In genomic region chr4:77157859-77158486, GRCh38 we compare ENCODE assay signal across 1 cellular context.
TF ChIP-seq lines count a peak whose summit lies in the region.

No MANE protein-coding gene starts in this region.

TF ChIP-seq in HepG2, 621 proteins besides CTCF, POLR2A, EP300 and RAD21 (continued from another document and continues in another):
- TF ChIP-seq, protein P1, sequence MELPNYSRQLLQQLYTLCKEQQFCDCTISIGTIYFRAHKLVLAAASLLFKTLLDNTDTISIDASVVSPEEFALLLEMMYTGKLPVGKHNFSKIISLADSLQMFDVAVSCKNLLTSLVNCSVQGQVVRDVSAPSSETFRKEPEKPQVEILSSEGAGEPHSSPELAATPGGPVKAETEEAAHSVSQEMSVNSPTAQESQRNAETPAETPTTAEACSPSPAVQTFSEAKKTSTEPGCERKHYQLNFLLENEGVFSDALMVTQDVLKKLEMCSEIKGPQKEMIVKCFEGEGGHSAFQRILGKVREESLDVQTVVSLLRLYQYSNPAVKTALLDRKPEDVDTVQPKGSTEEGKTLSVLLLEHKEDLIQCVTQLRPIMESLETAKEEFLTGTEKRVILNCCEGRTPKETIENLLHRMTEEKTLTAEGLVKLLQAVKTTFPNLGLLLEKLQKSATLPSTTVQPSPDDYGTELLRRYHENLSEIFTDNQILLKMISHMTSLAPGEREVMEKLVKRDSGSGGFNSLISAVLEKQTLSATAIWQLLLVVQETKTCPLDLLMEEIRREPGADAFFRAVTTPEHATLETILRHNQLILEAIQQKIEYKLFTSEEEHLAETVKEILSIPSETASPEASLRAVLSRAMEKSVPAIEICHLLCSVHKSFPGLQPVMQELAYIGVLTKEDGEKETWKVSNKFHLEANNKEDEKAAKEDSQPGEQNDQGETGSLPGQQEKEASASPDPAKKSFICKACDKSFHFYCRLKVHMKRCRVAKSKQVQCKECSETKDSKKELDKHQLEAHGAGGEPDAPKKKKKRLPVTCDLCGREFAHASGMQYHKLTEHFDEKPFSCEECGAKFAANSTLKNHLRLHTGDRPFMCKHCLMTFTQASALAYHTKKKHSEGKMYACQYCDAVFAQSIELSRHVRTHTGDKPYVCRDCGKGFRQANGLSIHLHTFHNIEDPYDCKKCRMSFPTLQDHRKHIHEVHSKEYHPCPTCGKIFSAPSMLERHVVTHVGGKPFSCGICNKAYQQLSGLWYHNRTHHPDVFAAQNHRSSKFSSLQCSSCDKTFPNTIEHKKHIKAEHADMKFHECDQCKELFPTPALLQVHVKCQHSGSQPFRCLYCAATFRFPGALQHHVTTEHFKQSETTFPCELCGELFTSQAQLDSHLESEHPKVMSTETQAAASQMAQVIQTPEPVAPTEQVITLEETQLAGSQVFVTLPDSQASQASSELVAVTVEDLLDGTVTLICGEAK (IDR thresholded peaks at IDR 0.05): no peak
- TF ChIP-seq, protein P1 (CRISPR knock-in tag; IDR thresholded peaks at IDR 0.05): peak; percentile 30; the same call in 1 of the 2 replicates
- TF ChIP-seq PLSCR1 (CRISPR knock-in tag; IDR thresholded peaks at IDR 0.05; ENCODE audit: borderline replicate concordance): no peak
- TF ChIP-seq ZNF7 (CRISPR knock-in tag; IDR thresholded peaks at IDR 0.05): no peak
- no peak for TF ChIP-seq ZNF12 (CRISPR knock-in tag; IDR thresholded peaks at IDR 0.05)
- TF ChIP-seq PRPF4 (IDR thresholded peaks at IDR 0.05; ENCODE audit: low read depth, low read length, poor library complexity, severe bottlenecking): no peak
- TF ChIP-seq ZNF639 (CRISPR knock-in tag; conservative IDR thresholded peaks at IDR 0.05): no peak
- TF ChIP-seq ZSCAN30 (CRISPR knock-in tag; IDR thresholded peaks at IDR 0.05): no peak
- TF ChIP-seq FOXA1 (IDR thresholded peaks at IDR 0.05): no peak
- no peak for TF ChIP-seq FOXA1 (CRISPR knock-in tag; IDR thresholded peaks at IDR 0.05)
- TF ChIP-seq KLF6 (CRISPR knock-in tag; IDR thresholded peaks at IDR 0.05): no peak
- no peak for TF ChIP-seq TFDP2 (CRISPR knock-in tag; IDR thresholded peaks at IDR 0.05)
- peak; percentile 76 for TF ChIP-seq TBX2 (CRISPR knock-in tag; IDR thresholded peaks at IDR 0.05; ENCODE audit: borderline replicate concordance)
- TF ChIP-seq ZNF235 (CRISPR knock-in tag; IDR thresholded peaks at IDR 0.05; ENCODE audit: borderline replicate concordance): no peak
- TF ChIP-seq KMT2B (CRISPR knock-in tag; IDR thresholded peaks at IDR 0.05): no peak
- peak; percentile 77 for TF ChIP-seq ZNF891 (CRISPR knock-in tag; IDR thresholded peaks at IDR 0.05)
- no peak for TF ChIP-seq SIN3B (IDR thresholded peaks at IDR 0.05; ENCODE audit: low read length)
- TF ChIP-seq NBN (conservative IDR thresholded peaks at IDR 0.05): no peak
- no peak for TF ChIP-seq ELK4 (CRISPR knock-in tag; IDR thresholded peaks at IDR 0.05; ENCODE audit: borderline replicate concordance)
- no peak for TF ChIP-seq ETS1 (CRISPR knock-in tag; IDR thresholded peaks at IDR 0.05)
- TF ChIP-seq ZNF451 (CRISPR knock-in tag; IDR thresholded peaks at IDR 0.05): no peak
- TF ChIP-seq, protein P2, sequence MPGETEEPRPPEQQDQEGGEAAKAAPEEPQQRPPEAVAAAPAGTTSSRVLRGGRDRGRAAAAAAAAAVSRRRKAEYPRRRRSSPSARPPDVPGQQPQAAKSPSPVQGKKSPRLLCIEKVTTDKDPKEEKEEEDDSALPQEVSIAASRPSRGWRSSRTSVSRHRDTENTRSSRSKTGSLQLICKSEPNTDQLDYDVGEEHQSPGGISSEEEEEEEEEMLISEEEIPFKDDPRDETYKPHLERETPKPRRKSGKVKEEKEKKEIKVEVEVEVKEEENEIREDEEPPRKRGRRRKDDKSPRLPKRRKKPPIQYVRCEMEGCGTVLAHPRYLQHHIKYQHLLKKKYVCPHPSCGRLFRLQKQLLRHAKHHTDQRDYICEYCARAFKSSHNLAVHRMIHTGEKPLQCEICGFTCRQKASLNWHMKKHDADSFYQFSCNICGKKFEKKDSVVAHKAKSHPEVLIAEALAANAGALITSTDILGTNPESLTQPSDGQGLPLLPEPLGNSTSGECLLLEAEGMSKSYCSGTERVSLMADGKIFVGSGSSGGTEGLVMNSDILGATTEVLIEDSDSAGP (CRISPR knock-in tag; IDR thresholded peaks at IDR 0.05; ENCODE audit: borderline replicate concordance): peak; percentile 48; the same call in 1 of the 2 replicates
- TF ChIP-seq ZNF513 (CRISPR knock-in tag; conservative IDR thresholded peaks at IDR 0.05): no peak
- peak; percentile 52; the same call in 1 of the 2 replicates for TF ChIP-seq ZMYM4 (CRISPR knock-in tag; IDR thresholded peaks at IDR 0.05)
- no peak for TF ChIP-seq ZKSCAN5 (CRISPR knock-in tag; IDR thresholded peaks at IDR 0.05)
- TF ChIP-seq ZNF296 (CRISPR knock-in tag; conservative IDR thresholded peaks at IDR 0.05): peak; percentile 92
- TF ChIP-seq ZBTB8A (CRISPR knock-in tag; IDR thresholded peaks at IDR 0.05; ENCODE audit: borderline replicate concordance, low read depth): no peak
- no peak for TF ChIP-seq ZNF644 (CRISPR knock-in tag; IDR thresholded peaks at IDR 0.05; ENCODE audit: low read depth)
- peak; percentile 21; the same call in 1 of the 2 replicates for TF ChIP-seq MYPOP (CRISPR knock-in tag; IDR thresholded peaks at IDR 0.05)
- 0 out of 2 replicates have a peak, but pooled peaks have one; percentile 25 for TF ChIP-seq KLF12 (CRISPR knock-in tag; IDR thresholded peaks at IDR 0.05; ENCODE audit: borderline replicate concordance)
- no peak for TF ChIP-seq ZNF704 (CRISPR knock-in tag; IDR thresholded peaks at IDR 0.05; ENCODE audit: borderline replicate concordance)
- no peak for TF ChIP-seq ERF (CRISPR knock-in tag; IDR thresholded peaks at IDR 0.05)
- no peak for TF ChIP-seq ZFP1 (CRISPR knock-in tag; IDR thresholded peaks at IDR 0.05)
- TF ChIP-seq STAG1 (CRISPR knock-in tag; IDR thresholded peaks at IDR 0.05): no peak
- TF ChIP-seq, protein P3, sequence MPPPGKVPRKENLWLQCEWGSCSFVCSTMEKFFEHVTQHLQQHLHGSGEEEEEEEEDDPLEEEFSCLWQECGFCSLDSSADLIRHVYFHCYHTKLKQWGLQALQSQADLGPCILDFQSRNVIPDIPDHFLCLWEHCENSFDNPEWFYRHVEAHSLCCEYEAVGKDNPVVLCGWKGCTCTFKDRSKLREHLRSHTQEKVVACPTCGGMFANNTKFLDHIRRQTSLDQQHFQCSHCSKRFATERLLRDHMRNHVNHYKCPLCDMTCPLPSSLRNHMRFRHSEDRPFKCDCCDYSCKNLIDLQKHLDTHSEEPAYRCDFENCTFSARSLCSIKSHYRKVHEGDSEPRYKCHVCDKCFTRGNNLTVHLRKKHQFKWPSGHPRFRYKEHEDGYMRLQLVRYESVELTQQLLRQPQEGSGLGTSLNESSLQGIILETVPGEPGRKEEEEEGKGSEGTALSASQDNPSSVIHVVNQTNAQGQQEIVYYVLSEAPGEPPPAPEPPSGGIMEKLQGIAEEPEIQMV (CRISPR knock-in tag; IDR thresholded peaks at IDR 0.05; ENCODE audit: low read depth): peak; percentile 83
